ENCODE assay signal across 11 cellular contexts in genomic region chr17:50807675-50808074, GRCh38. TPM values are rescaled to one million over a fixed set of nuclear protein-coding genes. Genes with fewer than 3 reads are reported as not detected.
"Had no signal": no experiment of that assay in that cellular context is flagged by ENCODE, and none has a peak within 500 bp of the region (broad histone marks: within the 10 kb centered on the region; RNA-seq: fewer than 3 reads in every experiment).

No MANE protein-coding gene starts in this region.

- H3K9ac ChIP-seq: GM23248 had no signal

- H3K4me3 ChIP-seq: GM23248, K562 had no signal

- H3K4me3 Mint-ChIP-seq: H9, HFFc6 had no signal

- H3K27ac ChIP-seq: GM23248, HL-60 had no signal

- H3K27ac Mint-ChIP-seq: HFFc6 had no signal

- DNase-seq: GM23248, H9, HCEC 1CT, HFFc6, IMR-90, KG1 had no signal

- FAIRE-seq: H1, H54, K562 had no signal

- H3K9me3 Mint-ChIP-seq: H9, HFFc6 had no signal

- ATAC-seq: K562 had no signal

- H2AFZ ChIP-seq: GM23248 had no signal

RNA-seq across cellular contexts. Expression of gene WFIKKN2, which starts 27.7 kb away (rescaled TPM):
- total RNA-seq: GM23248, HT1080, IMR-90 had no signal
- polyA plus RNA-seq: GM23248, K562 had no signal

RNA-seq across cellular contexts. Expression of gene ANKRD40CL, which starts 40.4 kb away (rescaled TPM):
- total RNA-seq: GM23248, H1, H9, HFFc6, HT1080, IMR-90, K562 had no signal
- polyA plus RNA-seq: GM23248, H1, IMR-90, K562 had no signal
